ENCODE assay signal across 8 cellular contexts in the genomic region with DNA sequence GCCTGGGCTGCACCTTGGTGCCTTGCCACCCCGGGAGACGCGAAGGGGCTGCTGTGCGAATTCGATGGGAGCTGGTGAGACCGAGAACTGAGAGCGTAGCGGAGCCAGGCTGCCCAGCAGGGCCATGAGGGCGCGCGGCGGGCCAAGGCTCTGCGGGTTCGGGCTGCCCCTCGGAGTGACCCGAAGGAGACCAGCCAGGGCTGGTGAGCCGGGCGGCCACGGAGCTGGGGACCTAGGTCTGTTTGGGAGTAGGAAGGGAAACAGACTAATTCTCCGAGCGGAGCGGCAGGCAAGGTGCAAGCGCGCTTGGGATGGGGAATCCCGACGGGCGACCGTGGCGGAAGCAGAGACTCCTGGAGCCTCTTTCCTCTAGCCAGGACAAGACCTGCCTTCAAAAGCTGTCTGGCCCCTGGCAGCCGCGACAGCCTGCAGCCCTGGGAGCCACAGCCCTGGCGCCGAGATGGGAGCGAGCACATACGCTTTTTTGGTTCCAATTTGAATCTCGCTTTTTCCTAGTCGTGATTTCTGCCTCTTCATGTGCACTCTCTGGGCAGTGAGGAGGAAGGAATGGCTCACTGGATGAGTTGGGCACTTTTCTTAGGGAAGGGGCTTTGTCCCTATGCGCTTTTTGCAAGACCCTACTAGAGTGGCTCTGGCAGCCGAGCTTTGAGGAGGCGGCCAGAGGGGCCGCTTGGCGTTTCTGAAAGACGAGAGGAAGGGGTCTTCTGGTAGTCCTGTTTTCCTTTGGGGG.
DNase-seq lines count a peak whose midpoint lies in the region; ATAC-seq and TF ChIP-seq lines count a peak whose summit lies in the region.

No MANE protein-coding gene starts in this region.

- no peak for TF ChIP-seq CTCF in KMS-11 (conservative IDR thresholded peaks at IDR 0.05; ENCODE audit: low read depth, low read length)

- peaks cover 56% of the 10 kb centered on the region for H3K4me1 ChIP-seq in KMS-11 (ENCODE audit: low read depth, poor library complexity, severe bottlenecking)

- H2AFZ ChIP-seq in KMS-11 (ENCODE audit: low read depth): peak overlapping the region; percentile 66

- H4K20me1 ChIP-seq in KMS-11 (ENCODE audit: insufficient read depth): no peaks in the 10 kb centered on the region

- peaks cover 41% of the 10 kb centered on the region for H3K79me2 ChIP-seq in KMS-11 (ENCODE audit: insufficient read depth, low read depth)

- H3K36me3 ChIP-seq in KMS-11 (ENCODE audit: insufficient read depth): no peaks in the 10 kb centered on the region

- H3K27me3 ChIP-seq in KMS-11 (ENCODE audit: insufficient read depth, low read depth) (no peaks in the 10 kb centered on the region), layer of hippocampus (ENCODE audit: control insufficient read depth, insufficient read depth, low read length) (peaks cover 2% of the 10 kb centered on the region)

- H3K27ac ChIP-seq in KMS-11 (no peak overlapping the region), caudate nucleus (ENCODE audit: low read depth, low read length) (peak overlapping the region; percentile 63), layer of hippocampus (ENCODE audit: low read depth, low read length) (peak overlapping the region; percentile 82)

- no peak overlapping the region for H3K4me3 ChIP-seq in KMS-11 (IDR thresholded peaks at IDR 0.05; ENCODE audit: insufficient read depth, low read depth, low read length)

- peak overlapping the region; percentile 86; the same call in 1 of the 2 replicates for H3K4me2 ChIP-seq in KMS-11

- peak overlapping the region; percentile 51; the same call in 1 of the 2 replicates for H3K9ac ChIP-seq in KMS-11

- DNase-seq in caudate nucleus (lab: John Stamatoyannopoulos, UW): peak in 34 of 61 donors; percentile 17 to 75 (median 54)
- peak; percentile 58 for DNase-seq in superior temporal gyrus (ENCODE audit: extremely low spot score)
- DNase-seq in GM19240 (ENCODE audit: insufficient read length, low spot score): no peak
- DNase-seq in stimulated activated naive CD4-positive, alpha-beta T cell treated with Interleukin-2 at 50 U/mL for 16 hours (lab: John Stamatoyannopoulos, UW): no peak

- no peak for ATAC-seq in GM21576 (IDR thresholded peaks at IDR 0.05; ENCODE audit: unreplicated experiment)
- ATAC-seq in GM18502 (IDR thresholded peaks at IDR 0.05; ENCODE audit: poor library complexity, unreplicated experiment): no peak

Comparison
In these comparisons a context has a peak if more than half of its experiments do, and no peak if none do; other contexts are left out.
1. DNase-seq: peak in caudate nucleus (34 of 61) and superior temporal gyrus (single experiment); none in GM19240 (single experiment) and stimulated activated naive CD4-positive, alpha-beta T cell treated with Interleukin-2 at 50 U/mL for 16 hours (single experiment).